Comparison of ENCODE assay signal across 1 cellular context in the genomic region with DNA sequence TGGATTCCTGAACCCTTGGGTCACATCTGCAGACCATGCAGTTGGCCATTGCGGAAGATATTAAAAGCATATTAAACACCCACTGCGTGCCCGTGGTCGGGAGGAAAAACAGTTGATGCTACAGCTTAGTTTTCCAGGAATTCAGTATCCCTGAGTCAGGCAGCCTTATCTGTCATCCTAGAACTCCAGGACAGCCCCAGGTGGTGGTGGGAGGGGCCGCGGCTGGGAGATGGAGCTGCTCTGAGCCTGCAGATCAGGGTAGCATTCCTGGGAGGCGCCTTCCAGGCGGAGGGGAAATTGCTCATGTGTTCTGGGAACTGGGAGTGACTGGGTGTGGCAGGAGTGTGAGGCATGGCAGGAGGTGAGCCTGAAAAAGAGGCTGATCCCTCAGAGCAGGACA.
TF ChIP-seq lines count a peak whose summit lies in the region.

No MANE protein-coding gene starts in this region.

TF ChIP-seq in H1, 55 proteins besides CTCF, POLR2A, EP300 and RAD21:
- 0 out of 2 replicates have a peak, but pooled peaks have one; percentile 4 for TF ChIP-seq MAFK (IDR thresholded peaks at IDR 0.05; ENCODE audit: low read depth, low read length)
- TF ChIP-seq SIRT6 (IDR thresholded peaks at IDR 0.05; ENCODE audit: low read length) = no peak
- TF ChIP-seq E2F6 (IDR thresholded peaks at IDR 0.05) = no peak
- TF ChIP-seq, protein P1, sequence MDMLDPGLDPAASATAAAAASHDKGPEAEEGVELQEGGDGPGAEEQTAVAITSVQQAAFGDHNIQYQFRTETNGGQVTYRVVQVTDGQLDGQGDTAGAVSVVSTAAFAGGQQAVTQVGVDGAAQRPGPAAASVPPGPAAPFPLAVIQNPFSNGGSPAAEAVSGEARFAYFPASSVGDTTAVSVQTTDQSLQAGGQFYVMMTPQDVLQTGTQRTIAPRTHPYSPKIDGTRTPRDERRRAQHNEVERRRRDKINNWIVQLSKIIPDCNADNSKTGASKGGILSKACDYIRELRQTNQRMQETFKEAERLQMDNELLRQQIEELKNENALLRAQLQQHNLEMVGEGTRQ (IDR thresholded peaks at IDR 0.05; ENCODE audit: low read length) = no peak
- peak; percentile 75 for TF ChIP-seq TEAD4 (IDR thresholded peaks at IDR 0.05; ENCODE audit: low read depth, low read length)
